ENCODE assay signal across 8 cellular contexts in the genomic region with DNA sequence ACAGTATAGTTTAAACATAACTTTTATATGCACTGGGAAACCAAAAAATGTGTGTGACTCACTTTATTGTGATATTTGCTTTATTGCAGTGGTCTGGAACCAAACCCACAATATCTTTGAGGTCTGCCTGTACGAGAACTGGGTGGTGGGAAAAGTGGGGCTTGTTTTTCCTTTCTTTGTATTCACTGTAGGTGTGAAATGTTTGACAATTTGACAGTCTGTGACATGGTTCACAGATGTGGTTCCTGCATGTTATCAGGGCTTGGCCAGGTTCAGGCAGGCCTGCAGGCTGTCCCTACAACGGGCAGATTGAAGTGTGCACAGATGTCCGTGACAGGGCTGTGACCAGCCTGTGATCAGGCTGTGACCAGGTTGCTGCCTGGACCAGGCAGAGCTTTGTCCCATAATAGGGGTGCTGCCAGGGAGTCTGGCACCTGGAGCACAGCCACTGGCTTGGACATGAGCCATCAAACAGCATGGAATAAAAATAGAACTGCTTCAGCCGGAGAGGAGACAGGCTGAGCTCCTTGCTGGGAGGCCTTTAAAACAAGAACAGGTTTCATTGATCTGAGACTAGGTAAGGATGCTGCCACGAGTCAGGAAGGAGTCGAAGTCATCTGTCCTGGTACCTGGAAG.
DNase-seq lines count a peak whose midpoint lies in the region; ATAC-seq and TF ChIP-seq lines count a peak whose summit lies in the region.

No MANE protein-coding gene starts in this region.

- in situ Hi-C loops in brain microvascular endothelial cell (cut with HindIII; ENCODE audit: low pct_ligation_motif_present, low sequenced_read_pairs): no loop called here

- H3K27me3 Mint-ChIP-seq in natural killer cell treated with Interleukin-12 subunit alpha and Interleukin-12 subunit beta and Interleukin-15 and Interleukin-18, amount 100 ng/mL, for 72 hours: no peaks in the 10 kb centered on the region

- intact Hi-C loops in breast epithelium (cut with DNase I; ENCODE audit: low total_unique reads): no loop called here

- H3K27me3 ChIP-seq in DND-41 (ENCODE audit: insufficient read depth, low read length, poor library complexity) (no peaks in the 10 kb centered on the region), breast epithelium (no peaks in the 10 kb centered on the region), brain microvascular endothelial cell (replicated peaks) (no peaks in the 10 kb centered on the region)

- 0 out of 2 replicates have a peak, but pooled peaks cover 4% of the 10 kb centered on the region for H4K20me1 ChIP-seq in DND-41 (ENCODE audit: insufficient read depth, low read length)

- H3K27ac ChIP-seq in DND-41 (ENCODE audit: low read length): peak overlapping the region; percentile 61
- H3K27ac ChIP-seq in breast epithelium: peak overlapping the region; percentile 12 to 26
- H3K27ac ChIP-seq in brain microvascular endothelial cell: no peak overlapping the region

- H3K9ac ChIP-seq in DND-41 (ENCODE audit: low read depth, low read length): peak overlapping the region; percentile 14; the same call in 1 of the 2 replicates

- H3K9me3 Mint-ChIP-seq in natural killer cell treated with Interleukin-12 subunit alpha and Interleukin-12 subunit beta and Interleukin-15 and Interleukin-18, amount 100 ng/mL, for 72 hours: no peaks in the 10 kb centered on the region

- H3K9me3 ChIP-seq in DND-41 (ENCODE audit: insufficient read depth, low read length, severe bottlenecking) (no peaks in the 10 kb centered on the region), breast epithelium (no peaks in the 10 kb centered on the region)

- H3K4me3 Mint-ChIP-seq in natural killer cell treated with Interleukin-12 subunit alpha and Interleukin-12 subunit beta and Interleukin-15 and Interleukin-18, amount 100 ng/mL, for 72 hours: peak overlapping the region; percentile 91

- H3K79me2 ChIP-seq in DND-41 (ENCODE audit: insufficient read depth, low read length): no peaks in the 10 kb centered on the region

- TF ChIP-seq POLR2A in breast epithelium (IDR thresholded peaks at IDR 0.05): no peak

- no peak overlapping the region for H3K4me3 ChIP-seq in DND-41 (ENCODE audit: low read depth in 1 of 2, low read length in 2 of 2)
- no peak overlapping the region for H3K4me3 ChIP-seq in breast epithelium
- H3K4me3 ChIP-seq in brain microvascular endothelial cell (ENCODE audit: low read depth, low read length): no peak overlapping the region

- ATAC-seq in DND-41 (ENCODE audit: insufficient read depth, low read depth) (peak; percentile 74), HG02588 (IDR thresholded peaks at IDR 0.05; ENCODE audit: unreplicated experiment) (no peak), HG02852 (IDR thresholded peaks at IDR 0.05; ENCODE audit: unreplicated experiment) (no peak)
- ATAC-seq in natural killer cell treated with Interleukin-12 subunit alpha and Interleukin-12 subunit beta and Interleukin-15 and Interleukin-18, amount 100 ng/mL, for 72 hours: peak; percentile 74 to 76

- H2AFZ ChIP-seq in DND-41 (ENCODE audit: low read depth, low read length): no peak overlapping the region

- TF ChIP-seq CTCF in DND-41 (IDR thresholded peaks at IDR 0.05; ENCODE audit: borderline replicate concordance, extremely low read depth, low read length, poor library complexity, severe bottlenecking) (no peak), breast epithelium (IDR thresholded peaks at IDR 0.05) (no peak), brain microvascular endothelial cell (IDR thresholded peaks at IDR 0.05; ENCODE audit: low read depth, low read length, missing control alignments) (no peak)

- peak overlapping the region; percentile 82 to 91 for H3K27ac Mint-ChIP-seq in natural killer cell treated with Interleukin-12 subunit alpha and Interleukin-12 subunit beta and Interleukin-15 and Interleukin-18, amount 100 ng/mL, for 72 hours

- H3K4me1 Mint-ChIP-seq in natural killer cell treated with Interleukin-12 subunit alpha and Interleukin-12 subunit beta and Interleukin-15 and Interleukin-18, amount 100 ng/mL, for 72 hours (ENCODE audit: low read depth in 2 of 2): peaks cover 61 to 68% of the 10 kb centered on the region in 2 donors

- H3K36me3 ChIP-seq in DND-41 (ENCODE audit: insufficient read depth, low read length): no peaks in the 10 kb centered on the region
- no peaks in the 10 kb centered on the region for H3K36me3 ChIP-seq in breast epithelium
- no peaks in the 10 kb centered on the region for H3K36me3 ChIP-seq in brain microvascular endothelial cell (replicated peaks)

- peaks cover 5% of the 10 kb centered on the region for H3K36me3 Mint-ChIP-seq in natural killer cell treated with Interleukin-12 subunit alpha and Interleukin-12 subunit beta and Interleukin-15 and Interleukin-18, amount 100 ng/mL, for 72 hours

- H3K4me1 ChIP-seq in DND-41 (ENCODE audit: insufficient read depth, low read length) (peaks cover 36% of the 10 kb centered on the region), breast epithelium (no peaks in the 10 kb centered on the region)

- peak; percentile 43 for DNase-seq in DND-41
- peak; percentile 71 to 93 for DNase-seq in NCI-H524 (lab: John Stamatoyannopoulos, UW)
- DNase-seq in breast epithelium (ENCODE audit: low spot score in 2 of 2): no peak
- DNase-seq in natural killer cell treated with Interleukin-12 subunit alpha and Interleukin-12 subunit beta and Interleukin-15 and Interleukin-18, amount 100 ng/mL, for 72 hours (ENCODE audit: low spot score): peak; percentile 80
- no peak for DNase-seq in brain microvascular endothelial cell
- DNase-seq in T1000 (lab: John Stamatoyannopoulos, UW): no peak

- no peak overlapping the region for H3K4me2 ChIP-seq in DND-41 (ENCODE audit: insufficient read depth, low read length)

Comparison
In these comparisons a context has a peak if more than half of its experiments do, and no peak if none do; other contexts are left out.
1. ATAC-seq: peak in DND-41 (single experiment) and natural killer cell treated with Interleukin-12 subunit alpha and Interleukin-12 subunit beta and Interleukin-15 and Interleukin-18, amount 100 ng/mL, for 72 hours (2 of 2); none in HG02588 (single experiment) and HG02852 (single experiment).
2. DNase-seq: peak in DND-41 (single experiment), NCI-H524 (2 of 2) and natural killer cell treated with Interleukin-12 subunit alpha and Interleukin-12 subunit beta and Interleukin-15 and Interleukin-18, amount 100 ng/mL, for 72 hours (single experiment); none in breast epithelium (0 of 2), brain microvascular endothelial cell (single experiment) and T1000 (single experiment).